Comparison of ENCODE assay signal across 7 cellular contexts in the genomic region with DNA sequence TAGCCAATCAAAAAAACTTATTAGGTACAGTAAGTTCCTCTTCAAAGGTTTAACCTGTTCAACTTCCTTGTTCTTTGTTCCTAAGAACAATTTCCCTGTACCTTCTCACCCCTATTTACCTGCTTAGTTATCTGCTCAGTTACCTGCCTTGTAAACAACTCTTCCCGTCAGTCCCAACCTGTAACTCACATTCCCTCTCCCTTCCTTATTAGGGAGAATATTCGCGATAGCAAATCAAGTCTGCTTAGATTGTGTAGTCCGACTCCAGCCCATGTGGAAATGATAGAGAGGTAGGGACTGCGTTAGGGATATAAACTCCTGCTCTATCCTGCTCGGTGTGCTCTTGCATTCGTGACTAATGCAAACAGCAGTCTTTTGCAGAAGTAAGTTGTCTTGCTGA. TPM values are rescaled to one million over a fixed set of nuclear protein-coding genes. Genes with fewer than 3 reads are reported as not detected.
DNase-seq lines count a peak whose midpoint lies in the region; TF ChIP-seq lines count a peak whose summit lies in the region.
"Not testable (repeated sequence)": the region's sequence is repeated elsewhere in the genome, so short reads cannot be mapped to it uniquely, and the experiment has no call there.

No MANE protein-coding gene starts in this region.

- H3K4me1 ChIP-seq in transverse colon = not testable (repeated sequence)

- WGBS in transverse colon (ENCODE audit: low coverage in 1 of 2), 2 donors = 44% methylated on average over 6 of the region's 7 CpGs; no CpG with 5 or more reads in 1 of the 2 donors

- intact Hi-C loops in transverse colon (cut with DNase I; ENCODE audit: low total_unique reads) = not testable (repeated sequence)

- not testable (repeated sequence) for H3K4me3 ChIP-seq in epithelial cell of esophagus (ENCODE audit: low read length); transverse colon

- TF ChIP-seq EP300 in transverse colon (IDR thresholded peaks at IDR 0.05; ENCODE audit: low read depth) = not testable (repeated sequence)

- not testable (repeated sequence) for H3K36me3 ChIP-seq in transverse colon

- in situ Hi-C loops in transverse colon (cut with MboI; ENCODE audit: low pct_ligation_motif_present in 1 of 4, low pct_unique_long_range_greater_than_20kb in 1 of 4, low sequenced_read_pairs in 3 of 4) = not testable (repeated sequence)

- not testable (repeated sequence) for TF ChIP-seq CTCF in C4-2B (conservative IDR thresholded peaks at IDR 0.05); VCaP (conservative IDR thresholded peaks at IDR 0.05); epithelial cell of esophagus (IDR thresholded peaks at IDR 0.05; ENCODE audit: insufficient read depth, low read depth, low read length, missing control alignments); transverse colon (IDR thresholded peaks at IDR 0.05)

- DNase-seq in epithelial cell of esophagus (ENCODE audit: low read depth) (peak; percentile 36), fibroblast of peridontal ligament (ENCODE audit: extremely low read depth) (peak; percentile 0), kidney tubule cell (ENCODE audit: low spot score) (peak; percentile 14), renal cortical epithelial cell (ENCODE audit: low read depth) (peak; percentile 27)
- DNase-seq in transverse colon = not testable (repeated sequence)

- TF ChIP-seq POLR2A in transverse colon (IDR thresholded peaks at IDR 0.05) = not testable (repeated sequence)

- H3K27me3 ChIP-seq in transverse colon = not testable (repeated sequence)

- H3K27ac ChIP-seq in C4-2B (peak overlapping the region; percentile 83), VCaP (peak overlapping the region; percentile 68), transverse colon (peak overlapping the region; percentile 38 to 67 (median 42))

- not testable (repeated sequence) for H3K9me3 ChIP-seq in transverse colon

RNA-seq across cellular contexts. Expression of a gene that starts 53.2 kb away (rescaled TPM):
- 661 and 1,315 TPM in 2 replicates for total RNA-seq in renal cortical epithelial cell
- 1,000 to 10,000 TPM in 3 of 4 donors, 100 to 1,000 TPM in 1; 649 to 1,349 (median 1,094) TPM for total RNA-seq in transverse colon

RNA-seq across cellular contexts. Expression of a gene that starts 57.4 kb away (rescaled TPM):
- 0.69 and 4.6 TPM in 2 replicates for total RNA-seq in renal cortical epithelial cell
- 10 to 100 TPM in 1 of 4 donors, 1 to 10 TPM in 3; 2.6 to 13.1 (median 6.6) TPM for total RNA-seq in transverse colon
